8 cellular contexts compared by ENCODE assay signal in the genomic region with DNA sequence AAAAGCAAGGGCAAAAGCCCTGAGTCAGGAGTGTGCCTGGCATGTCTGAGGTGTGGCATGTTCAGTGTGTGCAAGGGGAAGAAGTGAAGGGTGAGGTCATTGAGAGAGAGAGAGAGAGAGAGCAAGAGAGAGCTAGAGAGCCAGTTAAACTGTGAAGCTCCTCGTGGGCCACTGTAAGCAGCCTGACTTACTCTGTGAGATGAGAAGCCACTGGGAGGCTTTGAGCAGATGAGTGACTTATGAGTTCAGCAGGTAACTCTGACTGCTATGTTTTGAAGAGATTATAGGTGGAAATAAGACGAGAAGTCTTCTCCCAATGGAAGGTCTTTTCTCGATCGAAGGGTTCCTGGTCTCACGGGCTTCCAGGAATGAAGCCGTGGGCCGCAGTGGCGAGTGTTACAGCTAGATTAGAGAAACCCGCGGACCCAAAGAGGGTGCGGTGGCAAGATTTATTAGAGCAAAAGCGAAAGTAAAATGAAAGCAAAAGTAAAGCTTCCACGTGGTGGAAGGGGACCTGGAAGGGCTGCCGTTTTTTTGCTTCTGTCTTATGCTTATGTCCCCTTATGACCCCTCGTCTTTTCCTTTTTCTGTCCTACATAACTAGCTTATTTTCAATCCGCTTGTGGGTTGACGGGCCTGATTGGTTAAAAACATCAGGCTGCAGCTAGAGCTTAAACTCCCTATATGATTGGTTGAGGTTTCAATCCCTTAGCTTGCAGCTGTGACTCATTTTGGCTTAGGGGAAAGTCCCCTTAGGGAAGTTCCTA.
A peak's percentile ranks its signal among the peaks of the same experiment; 100 is the strongest.
DNase-seq lines count a peak whose midpoint lies in the region; ATAC-seq and TF ChIP-seq lines count a peak whose summit lies in the region.

No MANE protein-coding gene starts in this region.

- 70 to 82% (median 77%) methylated on average over 17 of the region's 17 CpGs for WGBS in heart left ventricle, 4 donors

- H3K4me3 ChIP-seq in heart left ventricle (peak overlapping the region in 10 of 12 donors; percentile 7 to 63 (median 39)), WERI-Rb-1 (ENCODE audit: low read depth, low read length) (no peak overlapping the region)

- POLR2A ChIA-PET in activated CD8-positive, alpha-beta T cell treated with anti-CD3 and anti-CD28 coated beads for 36 hours (lab: Charles Lee) = interaction anchor here (0.8 to 0.9 kb wide), 3 partner anchors 10 to 380 kb away, joined by 3 to 4 read pairs (median 3); partner anchors contain the start of gene POGK

- ATAC-seq in heart left ventricle = peak in 3 of 4 donors; percentile 33 to 66 (median 63)
- ATAC-seq in Right ventricle myocardium inferior = no peak
- peak; percentile 88 for ATAC-seq in HG02970 (IDR thresholded peaks at IDR 0.05; ENCODE audit: low FRiP score, unreplicated experiment)
- peak; percentile 81 for ATAC-seq in activated CD8-positive, alpha-beta T cell treated with anti-CD3 and anti-CD28 coated beads for 36 hours
- ATAC-seq in left cardiac atrium = peak; percentile 23 to 63

- H3K4me1 ChIP-seq in heart left ventricle = peaks cover 0 to 4% (median 0%) of the 10 kb centered on the region in 12 donors

- H3K9me3 ChIP-seq in heart left ventricle = peaks cover 0 to 5% (median 0%) of the 10 kb centered on the region in 12 donors
- no peaks in the 10 kb centered on the region for H3K9me3 ChIP-seq in WERI-Rb-1 (ENCODE audit: severe bottlenecking)

- H3K4me1 Mint-ChIP-seq in activated CD8-positive, alpha-beta T cell treated with anti-CD3 and anti-CD28 coated beads for 36 hours (ENCODE audit: low read depth) = peaks cover 15% of the 10 kb centered on the region

- intact Hi-C loops in heart left ventricle (cut with DNase I) (no loop called here), Right ventricle myocardium inferior (cut with DNase I) (no loop called here), left cardiac atrium (cut with DNase I) (no loop called here)
- intact Hi-C loops in activated CD8-positive, alpha-beta T cell treated with anti-CD3 and anti-CD28 coated beads for 36 hours (cut with micrococcal nuclease) = loop anchor here (5.0 kb wide), 1 partner anchor 563 kb away; no protein-coding TSS in a partner anchor

- no peak overlapping the region for H3K27ac Mint-ChIP-seq in activated CD8-positive, alpha-beta T cell treated with anti-CD3 and anti-CD28 coated beads for 36 hours

- no peaks in the 10 kb centered on the region for H3K36me3 Mint-ChIP-seq in activated CD8-positive, alpha-beta T cell treated with anti-CD3 and anti-CD28 coated beads for 36 hours (ENCODE audit: low read depth)

- TF ChIP-seq CTCF in heart left ventricle (IDR thresholded peaks at IDR 0.05) = no peak
- TF ChIP-seq CTCF in activated CD8-positive, alpha-beta T cell treated with anti-CD3 and anti-CD28 coated beads for 36 hours (IDR thresholded peaks at IDR 0.05) = no peak
- TF ChIP-seq CTCF in WERI-Rb-1 (IDR thresholded peaks at IDR 0.05; ENCODE audit: low read depth, low read length) = no peak

- H3K4me3 Mint-ChIP-seq in activated CD8-positive, alpha-beta T cell treated with anti-CD3 and anti-CD28 coated beads for 36 hours = no peak overlapping the region

- no peak for TF ChIP-seq POLR2A in heart left ventricle (IDR thresholded peaks at IDR 0.05)

- CTCF ChIA-PET in activated CD8-positive, alpha-beta T cell treated with anti-CD3 and anti-CD28 coated beads for 36 hours (lab: Charles Lee) = interaction anchor here (5.2 kb wide), 1 partner anchor 10 kb away, joined by 44 read pairs; no protein-coding TSS in a partner anchor

- H3K27me3 ChIP-seq in heart left ventricle = no peaks in the 10 kb centered on the region
- H3K27me3 ChIP-seq in WERI-Rb-1 (ENCODE audit: insufficient read depth, low read depth, severe bottlenecking) = no peaks in the 10 kb centered on the region

- no peaks in the 10 kb centered on the region for H3K36me3 ChIP-seq in heart left ventricle
- H3K36me3 ChIP-seq in WERI-Rb-1 = no peaks in the 10 kb centered on the region

- H3K27me3 Mint-ChIP-seq in activated CD8-positive, alpha-beta T cell treated with anti-CD3 and anti-CD28 coated beads for 36 hours = peaks cover 1% of the 10 kb centered on the region

- DNase-seq in heart left ventricle (peak in 2 of 5 donors; percentile 10 to 53), Right ventricle myocardium inferior (ENCODE audit: missing footprints) (no peak), NCI-H510A treated with DMSO at 0.1 percent for 48 hours (lab: John Stamatoyannopoulos, UW) (peak; percentile 71), left cardiac atrium (no peak), WERI-Rb-1 (no peak)
- peak; percentile 70 for DNase-seq in activated CD8-positive, alpha-beta T cell treated with anti-CD3 and anti-CD28 coated beads for 36 hours
- DNase-seq in stimulated activated CD4-positive, alpha-beta T cell treated with anti-CD3 and anti-CD28 coated beads, TNF-alpha, amount 100 ng/mL, for 1 hour (ENCODE audit: low read depth in 3 of 3, low spot score in 1 of 3) = peak; percentile 5 to 31 (median 15)

- peaks cover 2% of the 10 kb centered on the region for H3K9me3 Mint-ChIP-seq in activated CD8-positive, alpha-beta T cell treated with anti-CD3 and anti-CD28 coated beads for 36 hours

- H3K27ac ChIP-seq in heart left ventricle = peak overlapping the region in 6 of 12 donors; percentile 17 to 94 (median 34)
- no peak overlapping the region for H3K27ac ChIP-seq in WERI-Rb-1

Comparison
In these comparisons a context has a peak if more than half of its experiments do, and no peak if none do; other contexts are left out.
1. DNase-seq: peak in NCI-H510A treated with DMSO at 0.1 percent for 48 hours (single experiment), activated CD8-positive, alpha-beta T cell treated with anti-CD3 and anti-CD28 coated beads for 36 hours (single experiment) and stimulated activated CD4-positive, alpha-beta T cell treated with anti-CD3 and anti-CD28 coated beads, TNF-alpha, amount 100 ng/mL, for 1 hour (3 of 3); none in Right ventricle myocardium inferior (single experiment), left cardiac atrium (single experiment) and WERI-Rb-1 (single experiment).